In the genomic region with DNA sequence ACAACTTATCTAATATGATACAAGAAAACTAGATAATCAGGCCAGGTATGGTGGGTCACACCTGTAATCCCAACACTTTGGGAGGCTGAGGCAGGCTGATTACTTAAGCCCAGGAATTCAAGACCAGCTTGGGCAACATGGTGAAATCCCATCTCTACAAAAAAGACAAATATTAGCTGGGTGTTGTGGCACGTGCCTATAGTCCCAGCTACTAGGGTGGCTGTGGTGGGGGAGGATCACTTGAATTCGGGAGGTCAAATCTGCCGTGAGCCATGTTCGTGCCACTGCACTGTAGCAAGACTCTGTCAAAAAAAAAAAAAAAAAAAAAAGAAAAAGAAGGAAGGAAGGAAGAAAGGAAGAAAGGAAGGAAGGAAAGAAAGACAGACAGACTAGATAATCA, we compare ENCODE assay signal across 19 cellular contexts. TPM values are rescaled to one million over a fixed set of nuclear protein-coding genes. Genes with fewer than 3 reads are reported as not detected.
DNase-seq lines count a peak whose midpoint lies in the region; ATAC-seq and TF ChIP-seq lines count a peak whose summit lies in the region.
"Had no signal": no experiment of that assay in that cellular context is flagged by ENCODE, and none has a peak within 500 bp of the region (broad histone marks: within the 10 kb centered on the region; RNA-seq: fewer than 3 reads in every experiment).

No MANE protein-coding gene starts in this region.

- no peaks in the 10 kb centered on the region for H4K20me1 ChIP-seq in OCI-LY3 (ENCODE audit: insufficient read depth, low read length)
- no peaks in the 10 kb centered on the region for H4K20me1 ChIP-seq in smooth muscle cell (ENCODE audit: low read depth)

- no peak overlapping the region; the same call in 1 of the 2 replicates for H2AFZ ChIP-seq in OCI-LY3 (ENCODE audit: low read depth, low read length)
- H2AFZ ChIP-seq in smooth muscle cell (ENCODE audit: low read depth), result no peak overlapping the region
- H2AFZ ChIP-seq: GM23338 had no signal

- peak overlapping the region; percentile 84 for H3K27ac Mint-ChIP-seq in activated naive CD8-positive, alpha-beta T cell treated with anti-CD3 and anti-CD28 coated beads, Interleukin-2, amount 50 U/mL, for 24 hours
- no peak overlapping the region for H3K27ac Mint-ChIP-seq in activated naive CD8-positive, alpha-beta T cell treated with anti-CD3 and anti-CD28 coated beads for 36 hours
- H3K27ac Mint-ChIP-seq: GM23338 had no signal

- H3K36me3 Mint-ChIP-seq in activated naive CD8-positive, alpha-beta T cell treated with anti-CD3 and anti-CD28 coated beads, Interleukin-2, amount 50 U/mL, for 24 hours (ENCODE audit: low read depth), result no peaks in the 10 kb centered on the region
- no peaks in the 10 kb centered on the region for H3K36me3 Mint-ChIP-seq in activated naive CD8-positive, alpha-beta T cell treated with anti-CD3 and anti-CD28 coated beads for 36 hours

- H3K27me3 ChIP-seq in OCI-LY3 (ENCODE audit: low read depth, low read length), result no peaks in the 10 kb centered on the region
- no peaks in the 10 kb centered on the region for H3K27me3 ChIP-seq in smooth muscle cell (ENCODE audit: low read depth)
- H3K27me3 ChIP-seq: MG63 had no signal

- POLR2A ChIA-PET in HEK293 (lab: Yijun Ruan, JAX), result no interaction called here

- no peak overlapping the region for H3K4me3 Mint-ChIP-seq in activated naive CD8-positive, alpha-beta T cell treated with anti-CD3 and anti-CD28 coated beads, Interleukin-2, amount 50 U/mL, for 24 hours
- H3K4me3 Mint-ChIP-seq in activated naive CD8-positive, alpha-beta T cell treated with anti-CD3 and anti-CD28 coated beads for 36 hours, result no peak overlapping the region
- H3K4me3 Mint-ChIP-seq: GM23338 had no signal

- peaks cover 24% of the 10 kb centered on the region for H3K4me1 Mint-ChIP-seq in activated naive CD8-positive, alpha-beta T cell treated with anti-CD3 and anti-CD28 coated beads, Interleukin-2, amount 50 U/mL, for 24 hours
- H3K4me1 Mint-ChIP-seq in activated naive CD8-positive, alpha-beta T cell treated with anti-CD3 and anti-CD28 coated beads for 36 hours, result peaks cover 18% of the 10 kb centered on the region
- H3K4me1 Mint-ChIP-seq: GM23338 had no signal

- H3K4me3 ChIP-seq in HEK293 (ENCODE audit: low read depth, low read length) (no peak overlapping the region), OCI-LY3 (ENCODE audit: low read length) (peak overlapping the region; percentile 66), smooth muscle cell (no peak overlapping the region)
- H3K4me3 ChIP-seq: GM23338, MG63 had no signal

- no peak for ATAC-seq in activated naive CD8-positive, alpha-beta T cell treated with anti-CD3 and anti-CD28 coated beads, Interleukin-2, amount 50 U/mL, for 24 hours
- ATAC-seq: GM23338, HCT116 had no signal

- H3K9ac ChIP-seq in OCI-LY3 (ENCODE audit: low read length), result peak overlapping the region; percentile 71
- no peak overlapping the region for H3K9ac ChIP-seq in smooth muscle cell (ENCODE audit: low read depth)

- H3K36me3 ChIP-seq in HEK293 (ENCODE audit: control insufficient read depth in 2 of 2, insufficient read depth in 1 of 2, low read length in 2 of 2) (no peaks in the 10 kb centered on the region), OCI-LY3 (replicated peaks; ENCODE audit: low read depth, low read length) (no peaks in the 10 kb centered on the region), smooth muscle cell (ENCODE audit: low read depth) (no peaks in the 10 kb centered on the region)
- H3K36me3 ChIP-seq: MG63 had no signal

- WGBS in smooth muscle cell (ENCODE audit: low lambda C conversion rate), result 95% methylated on average over 2 of the region's 4 CpGs

- peak overlapping the region; percentile 96 for H3K4me2 ChIP-seq in OCI-LY3 (ENCODE audit: low read length)
- no peak overlapping the region for H3K4me2 ChIP-seq in smooth muscle cell
- H3K4me2 ChIP-seq: GM23338 had no signal

- H3K79me2 ChIP-seq in OCI-LY3 (ENCODE audit: low read length), result no peaks in the 10 kb centered on the region
- no peaks in the 10 kb centered on the region for H3K79me2 ChIP-seq in smooth muscle cell (ENCODE audit: low read depth)

- H3K27me3 Mint-ChIP-seq in activated naive CD8-positive, alpha-beta T cell treated with anti-CD3 and anti-CD28 coated beads, Interleukin-2, amount 50 U/mL, for 24 hours, result no peaks in the 10 kb centered on the region
- no peaks in the 10 kb centered on the region for H3K27me3 Mint-ChIP-seq in activated naive CD8-positive, alpha-beta T cell treated with anti-CD3 and anti-CD28 coated beads for 36 hours

- TF ChIP-seq CTCF in HEK293 (tag by site-specific recombination; IDR thresholded peaks at IDR 0.05) (no peak), OCI-LY3 (IDR thresholded peaks at IDR 0.05; ENCODE audit: low read depth, low read length) (no peak), smooth muscle cell (IDR thresholded peaks at IDR 0.05; ENCODE audit: borderline replicate concordance, insufficient read depth, poor library complexity, severe bottlenecking) (no peak)

- H3K4me1 ChIP-seq in HEK293 (ENCODE audit: control insufficient read depth, insufficient read depth, low read length) (no peaks in the 10 kb centered on the region), OCI-LY3 (ENCODE audit: low read length) (peaks cover 36% of the 10 kb centered on the region), smooth muscle cell (ENCODE audit: low read depth) (no peaks in the 10 kb centered on the region)

- H3K9me3 Mint-ChIP-seq in activated naive CD8-positive, alpha-beta T cell treated with anti-CD3 and anti-CD28 coated beads, Interleukin-2, amount 50 U/mL, for 24 hours, result no peaks in the 10 kb centered on the region
- no peaks in the 10 kb centered on the region for H3K9me3 Mint-ChIP-seq in activated naive CD8-positive, alpha-beta T cell treated with anti-CD3 and anti-CD28 coated beads for 36 hours

- H3K9me3 ChIP-seq in HEK293 (ENCODE audit: control insufficient read depth, insufficient read depth, low read depth, low read length) (no peaks in the 10 kb centered on the region), OCI-LY3 (ENCODE audit: insufficient read depth, low read length) (no peaks in the 10 kb centered on the region), smooth muscle cell (replicated peaks; ENCODE audit: low read depth) (no peaks in the 10 kb centered on the region)
- H3K9me3 ChIP-seq: MG63 had no signal

- in situ Hi-C loops in G401 (cut with HindIII; ENCODE audit: low sequenced_read_pairs), result no loop called here

- H3F3A ChIP-seq in smooth muscle cell (ENCODE audit: low read depth), result peaks cover 6% of the 10 kb centered on the region

- H3K27ac ChIP-seq in HEK293 (ENCODE audit: extremely low read depth, low read depth, low read length), result no peak overlapping the region
- H3K27ac ChIP-seq in OCI-LY3 (ENCODE audit: low read length), result peak overlapping the region; percentile 96
- H3K27ac ChIP-seq in smooth muscle cell (ENCODE audit: low read depth), result peak overlapping the region; percentile 67
- H3K27ac ChIP-seq: C4-2B had no signal

- no peak for DNase-seq in activated naive CD8-positive, alpha-beta T cell treated with anti-CD3 and anti-CD28 coated beads, Interleukin-2, amount 50 U/mL, for 24 hours
- no peak for DNase-seq in activated naive CD8-positive, alpha-beta T cell treated with anti-CD3 and anti-CD28 coated beads for 36 hours
- DNase-seq in smooth muscle cell (lab: John Stamatoyannopoulos, UW; ENCODE audit: unreplicated experiment) (no peak), NCI-H446 treated with DMSO at 0.1 percent for 48 hours (lab: John Stamatoyannopoulos, UW) (no peak), G401 (ENCODE audit: low spot score) (no peak), NCI-H1417 treated with DMSO at 0.1 percent for 48 hours (lab: John Stamatoyannopoulos, UW) (no peak)
- DNase-seq: GF-D8, MG63, NCI-H1092 treated with DMSO at 0.1 percent for 48 hours, NCI-H187, NCI-H345, NCI-H526 treated with DMSO at 0.1 percent for 48 hours, RPMI8226, SIG-M5 had no signal

- CTCF ChIA-PET in HEK293 (lab: Yijun Ruan, JAX), result interaction anchor here (1.0 to 1.4 kb wide), 2 partner anchors 33 to 74 kb away, joined by 3 to 4 read pairs; no protein-coding TSS in a partner anchor

TF ChIP-seq in HEK293, 187 proteins besides CTCF, POLR2A, EP300 and RAD21:
- TF ChIP-seq KLF8 (tag by site-specific recombination; IDR thresholded peaks at IDR 0.05) (no peak), ZNF366 (tag by site-specific recombination; conservative IDR thresholded peaks at IDR 0.05) (peak; percentile 50; the same call in 1 of the 2 replicates)

RNA-seq across cellular contexts. Expression of gene ZCRB1, which starts 27.0 kb away (rescaled TPM):
- 10 to 100 TPM; 74.2 to 78.3 TPM for total RNA-seq in activated naive CD8-positive, alpha-beta T cell treated with anti-CD3 and anti-CD28 coated beads for 36 hours
- total RNA-seq in smooth muscle cell, result 49.9 and 51.7 TPM in 2 replicates
- 148 and 150 TPM in 2 replicates for polyA plus RNA-seq in smooth muscle cell
- 52.4 and 98.1 TPM in 2 replicates for total RNA-seq in G401 (2014; rRNA removed; shearing (Covaris generic))

RNA-seq across cellular contexts. Expression of gene PPHLN1, which starts 27.1 kb away (rescaled TPM):
- total RNA-seq in activated naive CD8-positive, alpha-beta T cell treated with anti-CD3 and anti-CD28 coated beads for 36 hours, result 10 to 100 TPM; 81.2 to 81.6 TPM
- 59.6 and 64.6 TPM in 2 replicates for total RNA-seq in smooth muscle cell
- 49.2 and 50.7 TPM in 2 replicates for polyA plus RNA-seq in smooth muscle cell
- 24.9 and 34.1 TPM in 2 replicates for total RNA-seq in G401 (2014; rRNA removed; shearing (Covaris generic))
